ENCODE assay signal across 29 cellular contexts in genomic region chr13:24286624-24287023, GRCh38. TPM values are rescaled to one million over a fixed set of nuclear protein-coding genes. Genes with fewer than 3 reads are reported as not detected.
"Had no signal": no experiment of that assay in that cellular context is flagged by ENCODE, and none has a peak within 500 bp of the region (broad histone marks: within the 10 kb centered on the region; RNA-seq: fewer than 3 reads in every experiment).

No MANE protein-coding gene starts in this region.

- H3K9me3 Mint-ChIP-seq: activated CD4-positive, alpha-beta memory T cell treated with anti-CD3 and anti-CD28 coated beads, Interleukin-2, amount 10 ng/mL, durations not matched to agents 7 days and 5 days; activated CD4-positive, alpha-beta T cell treated with anti-CD3 and anti-CD28 coated beads, Interleukin-2, amount 10 ng/mL, durations not matched to agents 7 days and 5 days; activated naive CD4-positive, alpha-beta T cell treated with anti-CD3 and anti-CD28 coated beads for 36 hours; activated naive CD4-positive, alpha-beta T cell treated with anti-CD3 and anti-CD28 coated beads, Interleukin-2, amount 50 U/mL, for 24 hours; activated naive CD8-positive, alpha-beta T cell treated with anti-CD3 and anti-CD28 coated beads, Interleukin-2, amount 10 ng/mL, durations not matched to agents 7 days and 5 days; activated T-cell treated with anti-CD3 and anti-CD28 coated beads, Interleukin-2, amount 50 U/mL, for 72 hours; WTC11 had no signal

- ATAC-seq: activated T-cell treated with anti-CD3 and anti-CD28 coated beads, Interleukin-2, amount 50 U/mL, for 72 hours; foreskin keratinocyte; gastrocnemius medialis; heart left ventricle; WTC11 had no signal

- H3K27me3 ChIP-seq: brain microvascular endothelial cell, esophagus muscularis mucosa, foreskin keratinocyte, gastrocnemius medialis, heart left ventricle had no signal

- H3K36me3 ChIP-seq: brain microvascular endothelial cell, gastrocnemius medialis had no signal

- H3K4me1 ChIP-seq: foreskin keratinocyte, gastrocnemius medialis had no signal

- FAIRE-seq: astrocyte, bronchial epithelial cell, colon had no signal

- H3K4me1 Mint-ChIP-seq: WTC11 had no signal

- H3K27ac ChIP-seq: brain microvascular endothelial cell, esophagus muscularis mucosa, foreskin keratinocyte, gastrocnemius medialis, heart left ventricle, VCaP had no signal

- H3K9me3 ChIP-seq: esophagus muscularis mucosa, gastrocnemius medialis, heart left ventricle had no signal

- DNase-seq: activated CD4-positive, alpha-beta memory T cell treated with anti-CD3 and anti-CD28 coated beads, Interleukin-2, amount 10 ng/mL, durations not matched to agents 7 days and 5 days; activated CD4-positive, alpha-beta T cell treated with anti-CD3 and anti-CD28 coated beads for 1 hour; activated CD4-positive, alpha-beta T cell treated with anti-CD3 and anti-CD28 coated beads for 4 hours; activated CD4-positive, alpha-beta T cell treated with anti-CD3 and anti-CD28 coated beads, Interleukin-2, amount 10 ng/mL, durations not matched to agents 7 days and 5 days; activated CD4-positive, alpha-beta T cell treated with anti-CD3 and anti-CD28 coated beads, Interleukin-2, amount 50 U/mL, for 4 hours; activated effector memory CD4-positive, alpha-beta T cell treated with anti-CD3 and anti-CD28 coated beads, Interleukin-2, amount 50 U/mL, for 16 hours; activated naive CD4-positive, alpha-beta T cell treated with anti-CD3 and anti-CD28 coated beads for 36 hours; activated naive CD8-positive, alpha-beta T cell treated with anti-CD3 and anti-CD28 coated beads, Interleukin-2, amount 10 ng/mL, durations not matched to agents 7 days and 5 days; activated T-cell treated with anti-CD3 and anti-CD28 coated beads, Interleukin-2, amount 50 U/mL, for 1 hour; activated T-cell treated with anti-CD3 and anti-CD28 coated beads, Interleukin-2, amount 50 U/mL, for 72 hours; amniotic stem cell; anterior cingulate cortex; brain microvascular endothelial cell; effector CD8-positive, alpha-beta T cell; foreskin keratinocyte; gastrocnemius medialis; glutamatergic neuron; heart left ventricle; T-helper 2 cell had no signal

- H3K27ac Mint-ChIP-seq: activated CD4-positive, alpha-beta memory T cell treated with anti-CD3 and anti-CD28 coated beads, Interleukin-2, amount 10 ng/mL, durations not matched to agents 7 days and 5 days; activated CD4-positive, alpha-beta T cell treated with anti-CD3 and anti-CD28 coated beads, Interleukin-2, amount 10 ng/mL, durations not matched to agents 7 days and 5 days; activated naive CD4-positive, alpha-beta T cell treated with anti-CD3 and anti-CD28 coated beads for 36 hours; activated naive CD8-positive, alpha-beta T cell treated with anti-CD3 and anti-CD28 coated beads, Interleukin-2, amount 10 ng/mL, durations not matched to agents 7 days and 5 days; activated T-cell treated with anti-CD3 and anti-CD28 coated beads, Interleukin-2, amount 50 U/mL, for 72 hours; WTC11 had no signal

- H3K4me3 Mint-ChIP-seq: activated CD4-positive, alpha-beta memory T cell treated with anti-CD3 and anti-CD28 coated beads, Interleukin-2, amount 10 ng/mL, durations not matched to agents 7 days and 5 days; activated CD4-positive, alpha-beta T cell treated with anti-CD3 and anti-CD28 coated beads, Interleukin-2, amount 10 ng/mL, durations not matched to agents 7 days and 5 days; activated naive CD4-positive, alpha-beta T cell treated with anti-CD3 and anti-CD28 coated beads for 36 hours; activated naive CD4-positive, alpha-beta T cell treated with anti-CD3 and anti-CD28 coated beads, Interleukin-2, amount 50 U/mL, for 24 hours; activated naive CD8-positive, alpha-beta T cell treated with anti-CD3 and anti-CD28 coated beads, Interleukin-2, amount 10 ng/mL, durations not matched to agents 7 days and 5 days; activated T-cell treated with anti-CD3 and anti-CD28 coated beads, Interleukin-2, amount 50 U/mL, for 72 hours; WTC11 had no signal

- H3K27me3 Mint-ChIP-seq: activated CD4-positive, alpha-beta memory T cell treated with anti-CD3 and anti-CD28 coated beads, Interleukin-2, amount 10 ng/mL, durations not matched to agents 7 days and 5 days; activated CD4-positive, alpha-beta T cell treated with anti-CD3 and anti-CD28 coated beads, Interleukin-2, amount 10 ng/mL, durations not matched to agents 7 days and 5 days; activated naive CD4-positive, alpha-beta T cell treated with anti-CD3 and anti-CD28 coated beads, Interleukin-2, amount 50 U/mL, for 24 hours; activated naive CD8-positive, alpha-beta T cell treated with anti-CD3 and anti-CD28 coated beads, Interleukin-2, amount 10 ng/mL, durations not matched to agents 7 days and 5 days had no signal

- H3K4me3 ChIP-seq: esophagus muscularis mucosa, gastrocnemius medialis, heart left ventricle had no signal

RNA-seq across cellular contexts. Expression of gene C1QTNF9, which starts 22.8 kb away (rescaled TPM):
- total RNA-seq: activated CD4-positive, alpha-beta memory T cell treated with anti-CD3 and anti-CD28 coated beads, Interleukin-2, amount 10 ng/mL, durations not matched to agents 7 days and 5 days; activated naive CD4-positive, alpha-beta T cell treated with anti-CD3 and anti-CD28 coated beads for 36 hours; activated naive CD8-positive, alpha-beta T cell treated with anti-CD3 and anti-CD28 coated beads, Interleukin-2, amount 10 ng/mL, durations not matched to agents 7 days and 5 days; astrocyte; bronchial epithelial cell; chondrocyte; dermis microvascular lymphatic vessel endothelial cell; foreskin keratinocyte; T-helper 1 cell treated with Interleukin-12 subunit alpha and Interleukin-12 subunit beta and Interleukin-4 antibody, amounts not matched to agents 30 ng/mL and 1 ng/mL, for 36 hours; WTC11 had no signal
- polyA plus RNA-seq: foreskin keratinocyte had no signal
